Comparison of ENCODE assay signal across 5 cellular contexts in genomic region chr10:22021144-22021543, GRCh38. TPM values are rescaled to one million over a fixed set of nuclear protein-coding genes. Genes with fewer than 3 reads are reported as not detected.
DNase-seq lines count a peak whose midpoint lies in the region; ATAC-seq, FAIRE-seq and TF ChIP-seq lines count a peak whose summit lies in the region.
"Not testable (repeated sequence)": the region's sequence is repeated elsewhere in the genome, so short reads cannot be mapped to it uniquely, and the experiment has no call there.

No MANE protein-coding gene starts in this region.

- H3K27me3 Mint-ChIP-seq in CD4-positive, alpha-beta T cell; activated T-helper 17 cell treated with anti-CD3 and anti-CD28 coated beads, Interleukin-2, amount 50 U/mL, for 72 hours; naive thymus-derived CD4-positive, alpha-beta T cell: not testable (repeated sequence)

- TF ChIP-seq CTCF in CD4-positive, alpha-beta T cell (IDR thresholded peaks at IDR 0.05); HEK293 (tag by site-specific recombination; IDR thresholded peaks at IDR 0.05); K562 (IDR thresholded peaks at IDR 0.05 in 2 of 3, conservative IDR thresholded peaks at IDR 0.05 in 1 of 3; ENCODE audit: insufficient read depth in 2 of 3, low read depth in 1 of 3, low read length in 3 of 3): not testable (repeated sequence)

- not testable (repeated sequence) for H3K4me1 ChIP-seq in HEK293 (ENCODE audit: control insufficient read depth, insufficient read depth, low read length)
- peaks cover 9 to 36% of the 10 kb centered on the region in 2 experiments; a peak in 4 of 5 replicates for H3K4me1 ChIP-seq in K562 (replicated peaks in 1 of 2; ENCODE audit: control insufficient read depth in 2 of 2, insufficient read depth in 2 of 2, low read length in 2 of 2)
- H3K4me1 ChIP-seq in naive thymus-derived CD4-positive, alpha-beta T cell (ENCODE audit: control insufficient read depth in 2 of 2, insufficient read depth in 2 of 2, low read length in 2 of 2) = peaks cover 4 to 19% of the 10 kb centered on the region in 2 donors

- not testable (repeated sequence) for H3K9me3 ChIP-seq in CD4-positive, alpha-beta T cell (ENCODE audit: control insufficient read depth, low read length); HEK293 (ENCODE audit: control insufficient read depth, insufficient read depth, low read depth, low read length); K562 (replicated peaks; ENCODE audit: control insufficient read depth, insufficient read depth, low read depth, low read length); naive thymus-derived CD4-positive, alpha-beta T cell (ENCODE audit: control insufficient read depth in 2 of 3, low read length in 3 of 3)

- not testable (repeated sequence) for TF ChIP-seq EP300 in K562 (IDR thresholded peaks at IDR 0.05; ENCODE audit: low read length)

- H3K27ac ChIP-seq in CD4-positive, alpha-beta T cell (ENCODE audit: low read depth, low read length); HEK293 (ENCODE audit: extremely low read depth, low read depth, low read length); K562 (ENCODE audit: extremely low read depth, low read depth, low read length); naive thymus-derived CD4-positive, alpha-beta T cell (ENCODE audit: low read depth, low read length): not testable (repeated sequence)

- H2AFZ ChIP-seq in K562 (ENCODE audit: low read depth, low read length) = not testable (repeated sequence)

- H3K79me2 ChIP-seq in K562 (ENCODE audit: control insufficient read depth, insufficient read depth, low read length) = not testable (repeated sequence)

- H3K4me1 Mint-ChIP-seq in CD4-positive, alpha-beta T cell (ENCODE audit: low read depth) = peaks cover 25% of the 10 kb centered on the region
- peaks cover 20% of the 10 kb centered on the region for H3K4me1 Mint-ChIP-seq in activated T-helper 17 cell treated with anti-CD3 and anti-CD28 coated beads, Interleukin-2, amount 50 U/mL, for 72 hours
- peaks cover 14 to 31% (median 21%) of the 10 kb centered on the region in 7 donors for H3K4me1 Mint-ChIP-seq in naive thymus-derived CD4-positive, alpha-beta T cell

- not testable (repeated sequence) for BruUV-seq in K562 (replicated peaks; lab: Mats Ljungman, UMichigan)

- not testable (repeated sequence) for TF ChIP-seq POLR2A in K562 (conservative IDR thresholded peaks at IDR 0.05)

- POLR2A ChIA-PET in CD4-positive, alpha-beta T cell (lab: Charles Lee); HEK293 (lab: Yijun Ruan, JAX); K562 (lab: Yijun Ruan, JAX): not testable (repeated sequence)
- POLR2A ChIA-PET in naive thymus-derived CD4-positive, alpha-beta T cell (lab: Charles Lee) = interaction anchor here (1.5 kb wide), 1 partner anchor 18 kb away, joined by 3 read pairs; no protein-coding TSS in a partner anchor

- H4K20me1 ChIP-seq in K562 (replicated peaks; ENCODE audit: control insufficient read depth, insufficient read depth, low read length) = not testable (repeated sequence)

- CTCF ChIA-PET in CD4-positive, alpha-beta T cell (lab: Charles Lee) = not testable (repeated sequence)
- CTCF ChIA-PET in HEK293 (lab: Yijun Ruan, JAX) (interaction anchor here (0.7 to 1.5 kb wide), 3 partner anchors 10 to 664 kb away, joined by 3 to 4 read pairs (median 3); no protein-coding TSS in a partner anchor), K562 (lab: Yijun Ruan, JAX; ENCODE audit: low intra/inter-chr PET ratio) (interaction anchor here (0.6 kb wide), 1 partner anchor 901 kb away, joined by 3 read pairs; no protein-coding TSS in a partner anchor)
- CTCF ChIA-PET in naive thymus-derived CD4-positive, alpha-beta T cell (lab: Charles Lee) = interaction anchor here (1.0 kb wide), 1 partner anchor 16 kb away, joined by 3 read pairs; no protein-coding TSS in a partner anchor

- H3K4me3 ChIP-seq in HEK293 (ENCODE audit: low read depth, low read length); K562; naive thymus-derived CD4-positive, alpha-beta T cell (ENCODE audit: low read length): not testable (repeated sequence)

- not testable (repeated sequence) for H3K36me3 Mint-ChIP-seq in CD4-positive, alpha-beta T cell (ENCODE audit: low read depth); activated T-helper 17 cell treated with anti-CD3 and anti-CD28 coated beads, Interleukin-2, amount 50 U/mL, for 72 hours (ENCODE audit: low read depth); naive thymus-derived CD4-positive, alpha-beta T cell

- intact Hi-C loops in CD4-positive, alpha-beta T cell (cut with DNase I, micrococcal nuclease) = loop anchor here in 1 of 2 experiments (2.0 kb wide), 1 partner anchor 16 kb away; no protein-coding TSS in a partner anchor
- intact Hi-C loops in K562 (cut with micrococcal nuclease) = not testable (repeated sequence)
- intact Hi-C loops in naive thymus-derived CD4-positive, alpha-beta T cell (cut with micrococcal nuclease) = loop anchor here in 1 of 2 donors (5.0 kb wide), 1 partner anchor 416 kb away; no protein-coding TSS in a partner anchor

- in situ Hi-C loops in K562 (cut with MboI) = not testable (repeated sequence)

- H3K9me3 Mint-ChIP-seq in CD4-positive, alpha-beta T cell; activated T-helper 17 cell treated with anti-CD3 and anti-CD28 coated beads, Interleukin-2, amount 50 U/mL, for 72 hours: not testable (repeated sequence)
- peaks cover 0 to 10% (median 0%) of the 10 kb centered on the region in 11 donors for H3K9me3 Mint-ChIP-seq in naive thymus-derived CD4-positive, alpha-beta T cell

- FAIRE-seq in K562 (lab: Jason Lieb, UNC) = not testable (repeated sequence)

- WGBS in K562 (ENCODE audit: insufficient coverage, low coverage, missing lambda C conversion rate) = 76% methylated on average over 3 of the region's 3 CpGs

- not testable (repeated sequence) for TF ChIP-seq RAD21 in K562 (CRISPR knock-in tag; conservative IDR thresholded peaks at IDR 0.05 in 1 of 2, IDR thresholded peaks at IDR 0.05 in 1 of 2)

- H3K9ac ChIP-seq in K562 (ENCODE audit: insufficient read depth in 1 of 2, low read depth in 2 of 2, low read length in 2 of 2) = not testable (repeated sequence)

- H3K4me2 ChIP-seq in K562 (ENCODE audit: insufficient read depth, low read length) = not testable (repeated sequence)

- H3K4me3 Mint-ChIP-seq in CD4-positive, alpha-beta T cell; activated T-helper 17 cell treated with anti-CD3 and anti-CD28 coated beads, Interleukin-2, amount 50 U/mL, for 72 hours: not testable (repeated sequence)
- H3K4me3 Mint-ChIP-seq in naive thymus-derived CD4-positive, alpha-beta T cell = peak overlapping the region in 1 of 10 donors; percentile 51

- peak overlapping the region; percentile 86 for H3K27ac Mint-ChIP-seq in CD4-positive, alpha-beta T cell
- H3K27ac Mint-ChIP-seq in activated T-helper 17 cell treated with anti-CD3 and anti-CD28 coated beads, Interleukin-2, amount 50 U/mL, for 72 hours = peak overlapping the region; percentile 9
- H3K27ac Mint-ChIP-seq in naive thymus-derived CD4-positive, alpha-beta T cell = peak overlapping the region in 5 of 9 donors; percentile 31 to 94 (median 75)

- DNase-seq in CD4-positive, alpha-beta T cell; K562 (ENCODE audit: extremely low read depth in 1 of 4, low spot score in 3 of 4); naive thymus-derived CD4-positive, alpha-beta T cell: not testable (repeated sequence)

- ATAC-seq in CD4-positive, alpha-beta T cell (ENCODE audit: poor library complexity); activated T-helper 17 cell treated with anti-CD3 and anti-CD28 coated beads, Interleukin-2, amount 50 U/mL, for 72 hours (replicated peaks); K562; naive thymus-derived CD4-positive, alpha-beta T cell: not testable (repeated sequence)

- H3K36me3 ChIP-seq in HEK293 (ENCODE audit: control insufficient read depth in 2 of 2, insufficient read depth in 1 of 2, low read length in 2 of 2); K562 (ENCODE audit: control insufficient read depth, insufficient read depth, low read length); naive thymus-derived CD4-positive, alpha-beta T cell (ENCODE audit: control insufficient read depth in 2 of 3, insufficient read depth in 3 of 3, low read length in 3 of 3): not testable (repeated sequence)

- not testable (repeated sequence) for H3K9me1 ChIP-seq in K562 (ENCODE audit: control insufficient read depth, insufficient read depth, low read length)

- H3K27me3 ChIP-seq in CD4-positive, alpha-beta T cell (ENCODE audit: control insufficient read depth, insufficient read depth, low read length); K562 (ENCODE audit: control insufficient read depth in 2 of 2, insufficient read depth in 2 of 2, low read length in 2 of 2); naive thymus-derived CD4-positive, alpha-beta T cell (ENCODE audit: control insufficient read depth in 2 of 2, insufficient read depth in 2 of 2, low read length in 2 of 2): not testable (repeated sequence)

RNA-seq across cellular contexts. Expression of gene DNAJC1, which starts 17.6 kb away (rescaled TPM):
- total RNA-seq in CD4-positive, alpha-beta T cell = 10 to 100 TPM; 16.8 to 19.3 TPM
- 10 to 100 TPM; 21.4 to 21.5 TPM for total RNA-seq in activated T-helper 17 cell treated with anti-CD3 and anti-CD28 coated beads, Interleukin-2, amount 50 U/mL, for 72 hours
- total RNA-seq in K562 (2011; cell fraction: chromatin; rRNA removed; ENCODE audit: low replicate concordance) = 29.4 and 61.1 TPM in 2 replicates
- 34.9 and 39.7 TPM in 2 replicates for total RNA-seq in K562 (2011; cell fraction: nucleolus; rRNA removed)
- total RNA-seq in K562 (2011; cell fraction: nucleoplasm; rRNA removed) = 35.4 and 45.9 TPM in 2 replicates
- 57.7 and 77.6 TPM in 2 replicates for total RNA-seq in K562 (2014; rRNA removed)
- total RNA-seq in K562 (2014; rRNA removed; fragmentation: Illumina TruSeq; extraction: Trizol) = 40.3 and 46.3 TPM in 2 replicates
- 43.7 and 47.5 TPM in 2 replicates for total RNA-seq in K562 (2015; rRNA removed; fragmentation: Illumina TruSeq; extraction: Trizol)
- 36.4 and 39.6 TPM in 2 replicates for total RNA-seq in K562 (2021)
- polyA plus RNA-seq in K562 (2011; rRNA removed) = 57.6 and 63.4 TPM in 2 replicates
- polyA plus RNA-seq in K562 (2011; cell fraction: cytosol; rRNA removed) = 21.2 and 30.8 TPM in 2 replicates
- polyA plus RNA-seq in K562 (2011; cell fraction: nucleus; rRNA removed) = 23.2 and 30.1 TPM in 2 replicates
- 30.9 and 42.9 TPM in 2 replicates for polyA plus RNA-seq in K562 (2012)
- 39.7 and 52.9 TPM in 2 replicates for polyA plus RNA-seq in K562 (2014; fragmentation: Illumina TruSeq; extraction: Trizol)
- 1 to 10 TPM; 5.4 to 6.5 TPM for polyA plus RNA-seq in K562 (2014; fragmentation: Nextera tagmentation; extraction: Ambion mirVana)
- 45.4 and 60.6 TPM in 2 replicates for polyA plus RNA-seq in K562 (2014; rRNA removed)
- 44.3 and 45.7 TPM in 2 replicates for polyA minus RNA-seq in K562 (2011; rRNA and poly(A)+ RNA removed)
- 18.0 and 26.0 TPM in 2 replicates for polyA minus RNA-seq in K562 (2011; cell fraction: cytosol; rRNA and poly(A)+ RNA removed)
- polyA minus RNA-seq in K562 (2011; cell fraction: nucleus; rRNA and poly(A)+ RNA removed) = 39.7 and 46.4 TPM in 2 replicates
- 10 to 100 TPM; 11.0 to 23.9 (median 12.1) TPM for total RNA-seq in naive thymus-derived CD4-positive, alpha-beta T cell
- 10 to 100 TPM in 1 of 2 donors, 1 to 10 TPM in 1; 9.4 to 13.1 TPM for polyA plus RNA-seq in naive thymus-derived CD4-positive, alpha-beta T cell

Comparison
In these comparisons a context has a peak if more than half of its experiments do, and no peak if none do; other contexts are left out.
1. H3K27ac Mint-ChIP-seq: peak in every context shown above with its lines; median percentile 86 in CD4-positive, alpha-beta T cell; 75 in naive thymus-derived CD4-positive, alpha-beta T cell; 9 in activated T-helper 17 cell treated with anti-CD3 and anti-CD28 coated beads, Interleukin-2, amount 50 U/mL, for 72 hours.